8 cellular contexts compared by ENCODE assay signal in genomic region chr10:32795598-32796183, GRCh38.
A peak's percentile ranks its signal among the peaks of the same experiment; 100 is the strongest.
DNase-seq lines count a peak whose midpoint lies in the region; ATAC-seq and TF ChIP-seq lines count a peak whose summit lies in the region.

No MANE protein-coding gene starts in this region.

- H3K4me3 ChIP-seq in KMS-11 (IDR thresholded peaks at IDR 0.05; ENCODE audit: insufficient read depth, low read depth, low read length), result no peak overlapping the region
- no peak overlapping the region for H3K4me3 ChIP-seq in WI38 (ENCODE audit: low read depth, low read length)

- H4K20me1 ChIP-seq in KMS-11 (ENCODE audit: insufficient read depth), result no peaks in the 10 kb centered on the region

- no peak overlapping the region for H3K27ac ChIP-seq in KMS-11

- no peak overlapping the region for H3K4me2 ChIP-seq in KMS-11

- no peaks in the 10 kb centered on the region for H3K27me3 ChIP-seq in KMS-11 (ENCODE audit: insufficient read depth, low read depth)

- H3K79me2 ChIP-seq in KMS-11 (ENCODE audit: insufficient read depth, low read depth), result no peaks in the 10 kb centered on the region

- H3K36me3 ChIP-seq in KMS-11 (ENCODE audit: insufficient read depth), result no peaks in the 10 kb centered on the region

- DNase-seq in NOMO-1 (lab: John Stamatoyannopoulos, UW; ENCODE audit: unreplicated experiment in 2 of 2) (peak; percentile 8 to 10), NOMO-1 treated with DMSO at 0.1 percent for 48 hours (lab: John Stamatoyannopoulos, UW; ENCODE audit: unreplicated experiment) (no peak), hepatic stellate cell (ENCODE audit: low spot score) (peak; percentile 12), superior temporal gyrus (ENCODE audit: extremely low spot score) (peak; percentile 70)

- no peaks in the 10 kb centered on the region for H3K4me1 ChIP-seq in KMS-11 (ENCODE audit: low read depth, poor library complexity, severe bottlenecking)

- no peak overlapping the region for H2AFZ ChIP-seq in KMS-11 (ENCODE audit: low read depth)

- no peak overlapping the region for H3K9ac ChIP-seq in KMS-11

- TF ChIP-seq CTCF in KMS-11 (conservative IDR thresholded peaks at IDR 0.05; ENCODE audit: low read depth, low read length) (peak; percentile 87), WI38 (IDR thresholded peaks at IDR 0.05; ENCODE audit: low read depth, low read length) (peak; percentile 54)

- no peak for ATAC-seq in HG02759 (IDR thresholded peaks at IDR 0.05; ENCODE audit: unreplicated experiment)
- no peak for ATAC-seq in HG03159 (IDR thresholded peaks at IDR 0.05; ENCODE audit: unreplicated experiment)
